In genomic region chr1:161228032-161228431, GRCh38 we compare ENCODE assay signal across 10 cellular contexts. TPM values are rescaled to one million over a fixed set of nuclear protein-coding genes. Genes with fewer than 3 reads are reported as not detected.
DNase-seq lines count a peak whose midpoint lies in the region; ATAC-seq and TF ChIP-seq lines count a peak whose summit lies in the region.
"Had no signal": no experiment of that assay in that cellular context is flagged by ENCODE, and none has a peak within 500 bp of the region (broad histone marks: within the 10 kb centered on the region; RNA-seq: fewer than 3 reads in every experiment).

No MANE protein-coding gene starts in this region.

- peaks cover 1% of the 10 kb centered on the region for H3K27me3 Mint-ChIP-seq in activated T-cell treated with anti-CD3 and anti-CD28 coated beads, Interleukin-2, amount 50 U/mL, for 4 hours (ENCODE audit: low read depth)
- peaks cover 2% of the 10 kb centered on the region for H3K27me3 Mint-ChIP-seq in endothelial cell (ENCODE audit: unreplicated experiment)
- H3K27me3 Mint-ChIP-seq in stimulated activated naive CD8-positive, alpha-beta T cell treated with anti-CD3 and anti-CD28 coated beads, Interleukin-15, amount 100 ng/mL, for 72 hours, result no peaks in the 10 kb centered on the region

- peak overlapping the region; percentile 98 for H3K27ac Mint-ChIP-seq in endothelial cell (ENCODE audit: unreplicated experiment)
- peak overlapping the region in 1 of 2 donors; percentile 61 for H3K27ac Mint-ChIP-seq in stimulated activated naive CD8-positive, alpha-beta T cell treated with anti-CD3 and anti-CD28 coated beads, Interleukin-15, amount 100 ng/mL, for 72 hours

- H3K4me3 ChIP-seq in SK-N-MC, result peak overlapping the region; percentile 83
- peak overlapping the region in 1 of 2 donors; percentile 65 for H3K4me3 ChIP-seq in gastroesophageal sphincter

- no peaks in the 10 kb centered on the region for H3K27me3 ChIP-seq in gastroesophageal sphincter
- H3K27me3 ChIP-seq: upper lobe of left lung had no signal

- H3K4me1 ChIP-seq in gastroesophageal sphincter, result peaks cover 0 to 29% (median 18%) of the 10 kb centered on the region in 3 donors

- WGBS in gastroesophageal sphincter (ENCODE audit: low coverage in 1 of 2), 2 donors, result no CpG with 5 or more reads among the region's 7 CpGs

- no peak for ATAC-seq in activated T-cell treated with anti-CD3 and anti-CD28 coated beads, Interleukin-2, amount 50 U/mL, for 4 hours
- no peak for ATAC-seq in stimulated activated naive CD8-positive, alpha-beta T cell treated with anti-CD3 and anti-CD28 coated beads, Interleukin-15, amount 100 ng/mL, for 72 hours
- no peak for ATAC-seq in gastroesophageal sphincter

- H3K9ac ChIP-seq in SK-N-MC (ENCODE audit: insufficient read length), result peak overlapping the region; percentile 46

- TF ChIP-seq CTCF in endothelial cell (IDR thresholded peaks at IDR 0.05; ENCODE audit: unreplicated experiment), result no peak
- no peak for TF ChIP-seq CTCF in gastroesophageal sphincter (IDR thresholded peaks at IDR 0.05)

- H3K9me3 Mint-ChIP-seq in activated T-cell treated with anti-CD3 and anti-CD28 coated beads, Interleukin-2, amount 50 U/mL, for 4 hours, result no peaks in the 10 kb centered on the region
- H3K9me3 Mint-ChIP-seq in endothelial cell (ENCODE audit: unreplicated experiment), result no peaks in the 10 kb centered on the region
- H3K9me3 Mint-ChIP-seq in stimulated activated naive CD8-positive, alpha-beta T cell treated with anti-CD3 and anti-CD28 coated beads, Interleukin-15, amount 100 ng/mL, for 72 hours, result no peaks in the 10 kb centered on the region

- H3K36me3 Mint-ChIP-seq in activated T-cell treated with anti-CD3 and anti-CD28 coated beads, Interleukin-2, amount 50 U/mL, for 4 hours (ENCODE audit: insufficient read depth), result peaks cover 7% of the 10 kb centered on the region
- peaks cover 14% of the 10 kb centered on the region for H3K36me3 Mint-ChIP-seq in endothelial cell (ENCODE audit: low read depth, unreplicated experiment)

- TF ChIP-seq EP300 in gastroesophageal sphincter (IDR thresholded peaks at IDR 0.05), result no peak

- H3K27ac ChIP-seq in SK-N-MC (peak overlapping the region; percentile 66), gastroesophageal sphincter (peak overlapping the region in 2 of 4 donors; percentile 73 to 89)

- TF ChIP-seq POLR2A in gastroesophageal sphincter (IDR thresholded peaks at IDR 0.05), result no peak

- H3K4me3 Mint-ChIP-seq in activated T-cell treated with anti-CD3 and anti-CD28 coated beads, Interleukin-2, amount 50 U/mL, for 4 hours, result peak overlapping the region; percentile 1
- H3K4me3 Mint-ChIP-seq in endothelial cell (ENCODE audit: unreplicated experiment), result peak overlapping the region; percentile 77
- H3K4me3 Mint-ChIP-seq in stimulated activated naive CD8-positive, alpha-beta T cell treated with anti-CD3 and anti-CD28 coated beads, Interleukin-15, amount 100 ng/mL, for 72 hours, result peak overlapping the region; percentile 100

- H3K9me3 ChIP-seq in SK-N-MC (ENCODE audit: low read depth, low read length), result no peaks in the 10 kb centered on the region
- no peaks in the 10 kb centered on the region for H3K9me3 ChIP-seq in gastroesophageal sphincter
- H3K9me3 ChIP-seq: upper lobe of left lung had no signal

- DNase-seq in activated T-cell treated with anti-CD3 and anti-CD28 coated beads, Interleukin-2, amount 50 U/mL, for 4 hours, result no peak
- no peak for DNase-seq in activated T-cell treated with anti-CD3 and anti-CD28 coated beads, Interleukin-2, amount 50 U/mL, for 1 hour
- DNase-seq in SK-N-MC (ENCODE audit: low read depth, low spot score) (no peak), endothelial cell (ENCODE audit: low spot score) (no peak), midbrain (lab: John Stamatoyannopoulos, UW) (no peak)
- no peak for DNase-seq in stimulated activated naive CD8-positive, alpha-beta T cell treated with anti-CD3 and anti-CD28 coated beads, Interleukin-15, amount 100 ng/mL, for 72 hours
- DNase-seq in stimulated activated CD4-positive, alpha-beta T cell treated with anti-CD3 and anti-CD28 coated beads, Interleukin-2, amount 100 ng/mL, for 24 hours, result no peak

- peaks cover 31% of the 10 kb centered on the region for H3K4me1 Mint-ChIP-seq in activated T-cell treated with anti-CD3 and anti-CD28 coated beads, Interleukin-2, amount 50 U/mL, for 4 hours (ENCODE audit: low read depth)
- peaks cover 31% of the 10 kb centered on the region for H3K4me1 Mint-ChIP-seq in endothelial cell (ENCODE audit: unreplicated experiment)
- peaks cover 43% of the 10 kb centered on the region for H3K4me1 Mint-ChIP-seq in stimulated activated naive CD8-positive, alpha-beta T cell treated with anti-CD3 and anti-CD28 coated beads, Interleukin-15, amount 100 ng/mL, for 72 hours

- peaks cover 16% of the 10 kb centered on the region; the same call in 1 of the 2 replicates for H3K36me3 ChIP-seq in SK-N-MC (ENCODE audit: insufficient read depth, low read length)
- peaks cover 0 to 32% of the 10 kb centered on the region in 2 donors for H3K36me3 ChIP-seq in gastroesophageal sphincter

RNA-seq across cellular contexts. Expression of gene TOMM40L, which starts 2.2 kb away (rescaled TPM):
- 10 to 100 TPM; 23.8 to 29.8 (median 25.5) TPM for total RNA-seq in activated T-cell treated with anti-CD3 and anti-CD28 coated beads, Interleukin-2, amount 50 U/mL, for 4 hours
- total RNA-seq in endothelial cell (ENCODE audit: unreplicated experiment) (22.0 TPM), gastroesophageal sphincter (10 to 100 TPM in 3 of 4 donors, 1 to 10 TPM in 1; 9.3 to 24.3 (median 14.0) TPM)

RNA-seq across cellular contexts. Expression of gene APOA2, which starts 4.6 kb away (rescaled TPM):
- total RNA-seq in activated T-cell treated with anti-CD3 and anti-CD28 coated beads, Interleukin-2, amount 50 U/mL, for 4 hours, result 1 to 10 TPM; 1.1 to 2.0 (median 2.0) TPM
- total RNA-seq in endothelial cell (ENCODE audit: unreplicated experiment), result not detected
- not detected for total RNA-seq in gastroesophageal sphincter
- total RNA-seq: right cardiac atrium had no signal

RNA-seq across cellular contexts. Expression of gene NR1I3, which starts 10.0 kb away (rescaled TPM):
- total RNA-seq in activated T-cell treated with anti-CD3 and anti-CD28 coated beads, Interleukin-2, amount 50 U/mL, for 4 hours, result under 1 TPM in 1 of 3 donors, not detected in 2; 0.46 TPM
- not detected for total RNA-seq in endothelial cell (ENCODE audit: unreplicated experiment)
- not detected for total RNA-seq in gastroesophageal sphincter
- total RNA-seq: right cardiac atrium, upper lobe of left lung had no signal

RNA-seq across cellular contexts. Expression of gene FCER1G, which starts 12.9 kb away (rescaled TPM):
- 1 to 10 TPM in 1 of 3 donors, under 1 TPM in 1, not detected in 1; 0.83 to 1.4 TPM for total RNA-seq in activated T-cell treated with anti-CD3 and anti-CD28 coated beads, Interleukin-2, amount 50 U/mL, for 4 hours
- 4.3 TPM for total RNA-seq in endothelial cell (ENCODE audit: unreplicated experiment)
- total RNA-seq in gastroesophageal sphincter, result 10 to 100 TPM in 3 of 4 donors, 1 to 10 TPM in 1; 6.4 to 74.6 (median 52.0) TPM

RNA-seq across cellular contexts. Expression of gene NDUFS2, which starts 25.9 kb away (rescaled TPM):
- 10 to 100 TPM; 70.7 to 80.5 (median 73.2) TPM for total RNA-seq in activated T-cell treated with anti-CD3 and anti-CD28 coated beads, Interleukin-2, amount 50 U/mL, for 4 hours
- total RNA-seq in endothelial cell (ENCODE audit: unreplicated experiment), result 93.1 TPM
- 100 to 1,000 TPM in 2 of 4 donors, 10 to 100 TPM in 2; 93.4 to 121 (median 100) TPM for total RNA-seq in gastroesophageal sphincter

Comparison
In these comparisons a context has a peak if more than half of its experiments do, and no peak if none do; other contexts are left out.
1. H3K4me3 Mint-ChIP-seq: peak in every context shown above with its lines; median percentile 100 in stimulated activated naive CD8-positive, alpha-beta T cell treated with anti-CD3 and anti-CD28 coated beads, Interleukin-15, amount 100 ng/mL, for 72 hours; 77 in endothelial cell; 1 in activated T-cell treated with anti-CD3 and anti-CD28 coated beads, Interleukin-2, amount 50 U/mL, for 4 hours.